ENCODE assay signal across 8 cellular contexts in the genomic region with DNA sequence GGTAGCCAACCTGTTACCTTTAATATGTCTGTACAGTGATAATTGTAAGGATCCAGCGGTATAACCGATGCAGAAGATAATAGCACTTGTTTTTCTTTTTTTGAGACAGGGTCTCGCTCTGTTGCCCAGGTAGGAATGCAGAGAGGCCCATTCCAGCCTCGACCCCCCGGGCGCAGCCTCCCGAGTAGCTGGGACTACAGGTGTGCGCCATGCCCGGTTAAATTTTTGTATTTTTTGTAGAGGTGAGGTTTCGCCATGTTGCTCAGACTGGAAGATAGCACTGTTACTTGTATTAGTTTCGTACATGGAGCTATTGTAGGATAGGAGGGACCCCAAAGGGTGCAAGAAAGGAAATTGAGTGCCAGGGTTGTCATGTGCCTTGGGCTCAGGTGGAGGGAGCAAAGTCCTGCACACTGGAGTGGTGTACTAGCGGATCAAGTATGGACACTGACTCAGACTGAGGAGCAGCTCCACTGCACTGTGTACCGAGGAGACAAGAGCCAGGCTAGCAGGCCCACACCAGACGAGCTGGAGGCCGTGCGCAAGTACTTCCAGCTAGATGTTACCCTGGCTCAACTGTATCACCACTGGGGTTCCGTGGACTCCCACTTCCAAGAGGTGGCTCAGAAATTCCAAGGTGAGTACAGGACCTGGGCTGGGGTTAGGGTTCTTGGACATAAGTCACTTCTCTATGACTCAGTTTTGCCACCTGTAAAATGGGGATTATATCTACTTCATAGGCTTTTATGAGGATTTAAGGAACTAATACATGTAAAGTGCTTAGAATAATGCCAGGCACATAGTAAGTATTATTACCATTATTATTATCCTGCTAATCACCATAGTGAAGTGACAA. TPM values are rescaled to one million over a fixed set of nuclear protein-coding genes. Genes with fewer than 3 reads are reported as not detected.
DNase-seq lines count a peak whose midpoint lies in the region; ATAC-seq and TF ChIP-seq lines count a peak whose summit lies in the region.

No MANE protein-coding gene starts in this region.

- H3K9me3 ChIP-seq in heart left ventricle (no peaks in the 10 kb centered on the region), iPS-18c (ENCODE audit: control insufficient read depth, insufficient read depth, low read length) (no peaks in the 10 kb centered on the region)

- H3K4me1 ChIP-seq in heart left ventricle, result peaks cover 4 to 43% (median 27%) of the 10 kb centered on the region in 12 donors

- intact Hi-C loops in heart left ventricle (cut with DNase I) (loop anchor here in 4 of 10 donors (1.0 to 5.0 kb wide), 4 partner anchors 19 to 42 kb away; a partner anchor contains a TSS), left cardiac atrium (cut with DNase I) (no loop called here)
- intact Hi-C loops in activated T-helper 1 cell treated with anti-CD3 and anti-CD28 coated beads, Interleukin-12 subunit alpha, Interleukin-12 subunit beta, Interleukin-2, Interleukin-4 antibody, amounts not matched to agents 30 ng/mL and 10 ng/mL and 1 ng/mL, durations not matched to agents 14 hours and 24 hours and 36 hours (cut with micrococcal nuclease), result loop anchor here (1.0 to 5.0 kb wide), 9 partner anchors 19 to 353 kb away; a partner anchor contains a TSS

- peaks cover 63% of the 10 kb centered on the region for H3K4me1 Mint-ChIP-seq in activated T-helper 1 cell treated with anti-CD3 and anti-CD28 coated beads, Interleukin-12 subunit alpha, Interleukin-12 subunit beta, Interleukin-2, Interleukin-4 antibody, amounts not matched to agents 30 ng/mL and 10 ng/mL and 1 ng/mL, durations not matched to agents 14 hours and 24 hours and 36 hours (ENCODE audit: low read depth)
- peaks cover 68% of the 10 kb centered on the region for H3K4me1 Mint-ChIP-seq in stimulated activated memory B cell treated with anti-CD40 and anti-IgM and Interleukin-4, amounts not matched to agents 10 μg/mL and 1 μg/mL and 100 μg/mL, for 72 hours

- H3K9me3 Mint-ChIP-seq in activated T-helper 1 cell treated with anti-CD3 and anti-CD28 coated beads, Interleukin-12 subunit alpha, Interleukin-12 subunit beta, Interleukin-2, Interleukin-4 antibody, amounts not matched to agents 30 ng/mL and 10 ng/mL and 1 ng/mL, durations not matched to agents 14 hours and 24 hours and 36 hours, result no peaks in the 10 kb centered on the region
- H3K9me3 Mint-ChIP-seq in stimulated activated memory B cell treated with anti-CD40 and anti-IgM and Interleukin-4, amounts not matched to agents 10 μg/mL and 1 μg/mL and 100 μg/mL, for 72 hours, result no peaks in the 10 kb centered on the region

- no peaks in the 10 kb centered on the region for H3K27me3 Mint-ChIP-seq in activated T-helper 1 cell treated with anti-CD3 and anti-CD28 coated beads, Interleukin-12 subunit alpha, Interleukin-12 subunit beta, Interleukin-2, Interleukin-4 antibody, amounts not matched to agents 30 ng/mL and 10 ng/mL and 1 ng/mL, durations not matched to agents 14 hours and 24 hours and 36 hours (ENCODE audit: insufficient read depth)
- no peaks in the 10 kb centered on the region for H3K27me3 Mint-ChIP-seq in stimulated activated memory B cell treated with anti-CD40 and anti-IgM and Interleukin-4, amounts not matched to agents 10 μg/mL and 1 μg/mL and 100 μg/mL, for 72 hours

- peaks cover 0 to 65% (median 54%) of the 10 kb centered on the region in 9 donors for H3K36me3 ChIP-seq in heart left ventricle

- TF ChIP-seq POLR2A in heart left ventricle (IDR thresholded peaks at IDR 0.05), result no peak

- H3K4me3 ChIP-seq in heart left ventricle, result peak overlapping the region; percentile 33 to 81 (median 65)
- peak overlapping the region; percentile 85 for H3K4me3 ChIP-seq in iPS-18c (ENCODE audit: insufficient read depth, low read depth, low read length)

- 45 to 55% (median 51%) methylated on average over 17 of the region's 17 CpGs for WGBS in heart left ventricle, 4 donors

- peak overlapping the region; percentile 95 for H3K27ac Mint-ChIP-seq in activated T-helper 1 cell treated with anti-CD3 and anti-CD28 coated beads, Interleukin-12 subunit alpha, Interleukin-12 subunit beta, Interleukin-2, Interleukin-4 antibody, amounts not matched to agents 30 ng/mL and 10 ng/mL and 1 ng/mL, durations not matched to agents 14 hours and 24 hours and 36 hours
- H3K27ac Mint-ChIP-seq in stimulated activated memory B cell treated with anti-CD40 and anti-IgM and Interleukin-4, amounts not matched to agents 10 μg/mL and 1 μg/mL and 100 μg/mL, for 72 hours, result peak overlapping the region; percentile 85

- DNase-seq in heart left ventricle, result no peak
- DNase-seq in left cardiac atrium, result no peak
- DNase-seq in activated T-helper 1 cell treated with anti-CD3 and anti-CD28 coated beads, Interleukin-12 subunit alpha, Interleukin-12 subunit beta, Interleukin-2, Interleukin-4 antibody, amounts not matched to agents 30 ng/mL and 10 ng/mL and 1 ng/mL, durations not matched to agents 14 hours and 24 hours and 36 hours (ENCODE audit: low spot score), result no peak
- DNase-seq in NCI-H82 (lab: John Stamatoyannopoulos, UW), result no peak
- no peak for DNase-seq in activated CD4-positive, CD25-positive, alpha-beta regulatory T cell (lab: John Stamatoyannopoulos, UW)
- no peak for DNase-seq in DMS153 (lab: John Stamatoyannopoulos, UW)

- no peak for TF ChIP-seq CTCF in heart left ventricle (IDR thresholded peaks at IDR 0.05)

- H3K27me3 ChIP-seq in heart left ventricle, result no peaks in the 10 kb centered on the region

- H3K36me3 Mint-ChIP-seq in activated T-helper 1 cell treated with anti-CD3 and anti-CD28 coated beads, Interleukin-12 subunit alpha, Interleukin-12 subunit beta, Interleukin-2, Interleukin-4 antibody, amounts not matched to agents 30 ng/mL and 10 ng/mL and 1 ng/mL, durations not matched to agents 14 hours and 24 hours and 36 hours (ENCODE audit: low read depth), result peaks cover 46% of the 10 kb centered on the region
- peaks cover 49% of the 10 kb centered on the region for H3K36me3 Mint-ChIP-seq in stimulated activated memory B cell treated with anti-CD40 and anti-IgM and Interleukin-4, amounts not matched to agents 10 μg/mL and 1 μg/mL and 100 μg/mL, for 72 hours

- ATAC-seq in heart left ventricle (no peak), left cardiac atrium (no peak)
- ATAC-seq in stimulated activated memory B cell treated with anti-CD40 and anti-IgM and Interleukin-4, amounts not matched to agents 10 μg/mL and 1 μg/mL and 100 μg/mL, for 72 hours, result no peak

- peak overlapping the region; percentile 96 for H3K4me3 Mint-ChIP-seq in activated T-helper 1 cell treated with anti-CD3 and anti-CD28 coated beads, Interleukin-12 subunit alpha, Interleukin-12 subunit beta, Interleukin-2, Interleukin-4 antibody, amounts not matched to agents 30 ng/mL and 10 ng/mL and 1 ng/mL, durations not matched to agents 14 hours and 24 hours and 36 hours
- peak overlapping the region; percentile 87 for H3K4me3 Mint-ChIP-seq in stimulated activated memory B cell treated with anti-CD40 and anti-IgM and Interleukin-4, amounts not matched to agents 10 μg/mL and 1 μg/mL and 100 μg/mL, for 72 hours

- H3K27ac ChIP-seq in heart left ventricle, result peak overlapping the region in 11 of 12 donors; percentile 86 to 97 (median 91)

RNA-seq across cellular contexts. Expression of a gene that starts 1.0 kb away (rescaled TPM):
- 10 to 100 TPM in 2 of 9 donors, 1 to 10 TPM in 7; 6.2 to 14.8 (median 8.3) TPM for total RNA-seq in heart left ventricle
- 10 to 100 TPM in 1 of 2 donors, 1 to 10 TPM in 1; 9.8 to 12.2 TPM for polyA plus RNA-seq in heart left ventricle
- total RNA-seq in left cardiac atrium, result 10 to 100 TPM; 11.8 to 12.6 TPM
- total RNA-seq in activated T-helper 1 cell treated with anti-CD3 and anti-CD28 coated beads, Interleukin-12 subunit alpha, Interleukin-12 subunit beta, Interleukin-2, Interleukin-4 antibody, amounts not matched to agents 30 ng/mL and 10 ng/mL and 1 ng/mL, durations not matched to agents 14 hours and 24 hours and 36 hours, result 40.2 and 40.6 TPM in 2 replicates

RNA-seq across cellular contexts. Expression of a gene that starts 19.0 kb away (rescaled TPM):
- total RNA-seq in heart left ventricle (10 to 100 TPM in 7 of 9 donors, 1 to 10 TPM in 2; 9.7 to 26.3 (median 14.7) TPM), left cardiac atrium (10 to 100 TPM; 24.2 to 27.4 TPM)
- polyA plus RNA-seq in heart left ventricle, result 10 to 100 TPM; 13.8 to 17.5 TPM
- 55.0 and 57.8 TPM in 2 replicates for total RNA-seq in activated T-helper 1 cell treated with anti-CD3 and anti-CD28 coated beads, Interleukin-12 subunit alpha, Interleukin-12 subunit beta, Interleukin-2, Interleukin-4 antibody, amounts not matched to agents 30 ng/mL and 10 ng/mL and 1 ng/mL, durations not matched to agents 14 hours and 24 hours and 36 hours

RNA-seq across cellular contexts. Expression of a gene that starts 19.2 kb away (rescaled TPM):
- 10 to 100 TPM in 6 of 9 donors, 1 to 10 TPM in 3; 9.0 to 17.8 (median 10.6) TPM for total RNA-seq in heart left ventricle
- polyA plus RNA-seq in heart left ventricle, result 10 to 100 TPM in 1 of 2 donors, 1 to 10 TPM in 1; 5.5 to 12.0 TPM
- total RNA-seq in left cardiac atrium, result 10 to 100 TPM; 10.2 to 14.6 TPM
- 44.6 and 45.9 TPM in 2 replicates for total RNA-seq in activated T-helper 1 cell treated with anti-CD3 and anti-CD28 coated beads, Interleukin-12 subunit alpha, Interleukin-12 subunit beta, Interleukin-2, Interleukin-4 antibody, amounts not matched to agents 30 ng/mL and 10 ng/mL and 1 ng/mL, durations not matched to agents 14 hours and 24 hours and 36 hours

RNA-seq across cellular contexts. Expression of a gene that starts 41.5 kb away (rescaled TPM):
- total RNA-seq in heart left ventricle (10 to 100 TPM; 32.8 to 61.5 (median 45.9) TPM), left cardiac atrium (10 to 100 TPM; 42.0 to 42.7 TPM)
- polyA plus RNA-seq in heart left ventricle, result 10 to 100 TPM; 37.2 to 53.3 TPM
- 63.4 and 63.6 TPM in 2 replicates for total RNA-seq in activated T-helper 1 cell treated with anti-CD3 and anti-CD28 coated beads, Interleukin-12 subunit alpha, Interleukin-12 subunit beta, Interleukin-2, Interleukin-4 antibody, amounts not matched to agents 30 ng/mL and 10 ng/mL and 1 ng/mL, durations not matched to agents 14 hours and 24 hours and 36 hours

RNA-seq across cellular contexts. Expression of a gene that starts 42.1 kb away (rescaled TPM):
- total RNA-seq in heart left ventricle (100 to 1,000 TPM in 1 of 9 donors, 10 to 100 TPM in 8; 48.8 to 147 (median 79.7) TPM), left cardiac atrium (10 to 100 TPM; 80.8 to 96.2 TPM)
- 100 to 1,000 TPM in 1 of 2 donors, 10 to 100 TPM in 1; 30.0 to 151 TPM for polyA plus RNA-seq in heart left ventricle
- total RNA-seq in activated T-helper 1 cell treated with anti-CD3 and anti-CD28 coated beads, Interleukin-12 subunit alpha, Interleukin-12 subunit beta, Interleukin-2, Interleukin-4 antibody, amounts not matched to agents 30 ng/mL and 10 ng/mL and 1 ng/mL, durations not matched to agents 14 hours and 24 hours and 36 hours, result 268 and 273 TPM in 2 replicates
